Comparison of ENCODE assay signal across 9 cellular contexts in genomic region chr7:130918129-130919052, GRCh38.
DNase-seq lines count a peak whose midpoint lies in the region; ATAC-seq and TF ChIP-seq lines count a peak whose summit lies in the region.
"Had no signal": no experiment of that assay in that cellular context is flagged by ENCODE, and none has a peak within 500 bp of the region (broad histone marks: within the 10 kb centered on the region; RNA-seq: fewer than 3 reads in every experiment).

No MANE protein-coding gene starts in this region.

- no peak overlapping the region for H3K4me3 Mint-ChIP-seq in WTC11
- no peak overlapping the region for H3K4me3 Mint-ChIP-seq in stimulated activated naive B cell treated with anti-CD40 and anti-IgM and Interleukin-4, amounts not matched to agents 10 μg/mL and 1 μg/mL and 100 μg/mL, for 72 hours

- H3K9me3 Mint-ChIP-seq in WTC11: no peaks in the 10 kb centered on the region
- H3K9me3 Mint-ChIP-seq in stimulated activated naive B cell treated with anti-CD40 and anti-IgM and Interleukin-4, amounts not matched to agents 10 μg/mL and 1 μg/mL and 100 μg/mL, for 72 hours: no peaks in the 10 kb centered on the region

- ATAC-seq in activated CD4-positive, CD25-positive, alpha-beta regulatory T cell treated with anti-CD3 and anti-CD28 coated beads, Interleukin-2, amount 50 U/mL, for 24 hours: peak; percentile 3 to 5
- ATAC-seq in WTC11 (no peak), GM19463 (IDR thresholded peaks at IDR 0.05; ENCODE audit: unreplicated experiment) (no peak), GM19023 (IDR thresholded peaks at IDR 0.05; ENCODE audit: unreplicated experiment) (no peak)
- peak in 1 of 2 donors; percentile 31 for ATAC-seq in stimulated activated naive B cell treated with anti-CD40 and anti-IgM and Interleukin-4, amounts not matched to agents 10 μg/mL and 1 μg/mL and 100 μg/mL, for 72 hours (replicated peaks)

- no peak overlapping the region; the same call in 1 of the 2 replicates for H3K27ac Mint-ChIP-seq in WTC11
- peak overlapping the region; percentile 76 for H3K27ac Mint-ChIP-seq in stimulated activated naive B cell treated with anti-CD40 and anti-IgM and Interleukin-4, amounts not matched to agents 10 μg/mL and 1 μg/mL and 100 μg/mL, for 72 hours

- CTCF ChIA-PET in WTC11 (lab: Charles Lee): interaction anchor here (0.5 to 2.1 kb wide), 2 partner anchors 21 to 1032 kb away, joined by 4 to 11 read pairs; no protein-coding TSS in a partner anchor

- POLR2A ChIA-PET in WTC11 (lab: Charles Lee): no interaction called here

- TF ChIP-seq CTCF in WTC11 (IDR thresholded peaks at IDR 0.05): no peak

- no peaks in the 10 kb centered on the region; the same call in 1 of the 2 replicates for H3K27me3 Mint-ChIP-seq in WTC11 (ENCODE audit: low read depth)
- no peaks in the 10 kb centered on the region for H3K27me3 Mint-ChIP-seq in stimulated activated naive B cell treated with anti-CD40 and anti-IgM and Interleukin-4, amounts not matched to agents 10 μg/mL and 1 μg/mL and 100 μg/mL, for 72 hours

- no peak for DNase-seq in activated CD4-positive, CD25-positive, alpha-beta regulatory T cell treated with anti-CD3 and anti-CD28 coated beads, Interleukin-2, amount 50 U/mL, for 72 hours
- DNase-seq in WTC11 (ENCODE audit: low spot score) (no peak), fibroblast of peridontal ligament (ENCODE audit: extremely low read depth) (peak; percentile 50), SHP77 treated with DMSO at 0.1 percent for 48 hours (lab: John Stamatoyannopoulos, UW) (no peak)
- no peak for DNase-seq in stimulated activated naive B cell treated with anti-CD40 and anti-IgM and Interleukin-4, amounts not matched to agents 10 μg/mL and 1 μg/mL and 100 μg/mL, for 72 hours
- DNase-seq: mesendoderm had no signal

- no peaks in the 10 kb centered on the region for H3K36me3 Mint-ChIP-seq in WTC11
- H3K36me3 Mint-ChIP-seq in stimulated activated naive B cell treated with anti-CD40 and anti-IgM and Interleukin-4, amounts not matched to agents 10 μg/mL and 1 μg/mL and 100 μg/mL, for 72 hours: peaks cover 19 to 41% of the 10 kb centered on the region in 2 donors

- H3K4me1 Mint-ChIP-seq in WTC11: peaks cover 49% of the 10 kb centered on the region
- H3K4me1 Mint-ChIP-seq in stimulated activated naive B cell treated with anti-CD40 and anti-IgM and Interleukin-4, amounts not matched to agents 10 μg/mL and 1 μg/mL and 100 μg/mL, for 72 hours: peaks cover 41 to 67% of the 10 kb centered on the region in 2 donors

TF ChIP-seq in WTC11, 78 proteins besides CTCF, POLR2A, EP300 and RAD21:
- no peak for TF ChIP-seq ZNF317 (CRISPR knock-in tag; IDR thresholded peaks at IDR 0.05; ENCODE audit: borderline replicate concordance, low read depth)
- TF ChIP-seq GABPB1 (CRISPR knock-in tag; IDR thresholded peaks at IDR 0.05): 0 out of 2 replicates have a peak, but pooled peaks have one; percentile 13
- TF ChIP-seq NFATC4 (CRISPR knock-in tag; IDR thresholded peaks at IDR 0.05): no peak

Comparison
In these comparisons a context has a peak if more than half of its experiments do, and no peak if none do; other contexts are left out.
1. ATAC-seq: peak in activated CD4-positive, CD25-positive, alpha-beta regulatory T cell treated with anti-CD3 and anti-CD28 coated beads, Interleukin-2, amount 50 U/mL, for 24 hours (2 of 2); none in WTC11 (single experiment), GM19463 (single experiment) and GM19023 (single experiment).